ENCODE assay signal across 1 cellular context in the genomic region with DNA sequence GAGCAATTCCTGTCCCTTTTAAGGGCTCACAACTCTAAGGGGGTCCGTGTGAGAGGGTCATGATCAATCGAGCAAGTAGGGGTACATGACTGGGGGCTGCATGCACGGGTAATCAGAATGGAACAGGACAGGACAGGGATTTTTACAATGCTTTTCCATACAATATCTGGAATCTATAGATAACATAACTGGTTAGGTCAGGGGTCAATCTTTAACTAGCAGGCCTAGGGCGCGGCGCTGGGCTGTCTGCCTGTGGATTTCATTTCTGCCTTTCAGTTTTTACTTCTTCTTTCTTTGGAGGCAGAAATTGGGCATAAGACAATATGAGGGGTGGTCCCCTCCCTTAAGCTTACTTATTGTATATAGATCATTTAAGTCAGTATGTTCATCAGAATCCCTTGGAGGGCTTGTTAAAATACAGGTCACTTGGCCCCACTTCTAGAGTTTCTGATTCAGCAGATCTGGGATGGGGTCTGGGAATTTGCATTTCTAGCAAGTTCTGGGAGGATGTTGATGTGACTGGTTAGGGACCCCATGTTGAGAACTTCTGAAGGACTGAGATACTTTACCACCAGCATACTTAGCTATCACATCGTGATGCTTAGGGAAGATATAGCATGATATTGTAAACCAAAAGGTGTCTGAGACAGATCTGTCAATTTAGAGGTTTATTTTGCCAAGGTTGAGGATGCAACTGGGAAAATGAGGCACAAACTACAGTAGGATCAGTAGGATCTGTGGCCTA.
TF ChIP-seq lines count a peak whose summit lies in the region.

No MANE protein-coding gene starts in this region.

TF ChIP-seq in GM23338, 12 proteins besides CTCF, POLR2A, EP300 and RAD21 (continued from another document):
- TF ChIP-seq, protein P1, sequence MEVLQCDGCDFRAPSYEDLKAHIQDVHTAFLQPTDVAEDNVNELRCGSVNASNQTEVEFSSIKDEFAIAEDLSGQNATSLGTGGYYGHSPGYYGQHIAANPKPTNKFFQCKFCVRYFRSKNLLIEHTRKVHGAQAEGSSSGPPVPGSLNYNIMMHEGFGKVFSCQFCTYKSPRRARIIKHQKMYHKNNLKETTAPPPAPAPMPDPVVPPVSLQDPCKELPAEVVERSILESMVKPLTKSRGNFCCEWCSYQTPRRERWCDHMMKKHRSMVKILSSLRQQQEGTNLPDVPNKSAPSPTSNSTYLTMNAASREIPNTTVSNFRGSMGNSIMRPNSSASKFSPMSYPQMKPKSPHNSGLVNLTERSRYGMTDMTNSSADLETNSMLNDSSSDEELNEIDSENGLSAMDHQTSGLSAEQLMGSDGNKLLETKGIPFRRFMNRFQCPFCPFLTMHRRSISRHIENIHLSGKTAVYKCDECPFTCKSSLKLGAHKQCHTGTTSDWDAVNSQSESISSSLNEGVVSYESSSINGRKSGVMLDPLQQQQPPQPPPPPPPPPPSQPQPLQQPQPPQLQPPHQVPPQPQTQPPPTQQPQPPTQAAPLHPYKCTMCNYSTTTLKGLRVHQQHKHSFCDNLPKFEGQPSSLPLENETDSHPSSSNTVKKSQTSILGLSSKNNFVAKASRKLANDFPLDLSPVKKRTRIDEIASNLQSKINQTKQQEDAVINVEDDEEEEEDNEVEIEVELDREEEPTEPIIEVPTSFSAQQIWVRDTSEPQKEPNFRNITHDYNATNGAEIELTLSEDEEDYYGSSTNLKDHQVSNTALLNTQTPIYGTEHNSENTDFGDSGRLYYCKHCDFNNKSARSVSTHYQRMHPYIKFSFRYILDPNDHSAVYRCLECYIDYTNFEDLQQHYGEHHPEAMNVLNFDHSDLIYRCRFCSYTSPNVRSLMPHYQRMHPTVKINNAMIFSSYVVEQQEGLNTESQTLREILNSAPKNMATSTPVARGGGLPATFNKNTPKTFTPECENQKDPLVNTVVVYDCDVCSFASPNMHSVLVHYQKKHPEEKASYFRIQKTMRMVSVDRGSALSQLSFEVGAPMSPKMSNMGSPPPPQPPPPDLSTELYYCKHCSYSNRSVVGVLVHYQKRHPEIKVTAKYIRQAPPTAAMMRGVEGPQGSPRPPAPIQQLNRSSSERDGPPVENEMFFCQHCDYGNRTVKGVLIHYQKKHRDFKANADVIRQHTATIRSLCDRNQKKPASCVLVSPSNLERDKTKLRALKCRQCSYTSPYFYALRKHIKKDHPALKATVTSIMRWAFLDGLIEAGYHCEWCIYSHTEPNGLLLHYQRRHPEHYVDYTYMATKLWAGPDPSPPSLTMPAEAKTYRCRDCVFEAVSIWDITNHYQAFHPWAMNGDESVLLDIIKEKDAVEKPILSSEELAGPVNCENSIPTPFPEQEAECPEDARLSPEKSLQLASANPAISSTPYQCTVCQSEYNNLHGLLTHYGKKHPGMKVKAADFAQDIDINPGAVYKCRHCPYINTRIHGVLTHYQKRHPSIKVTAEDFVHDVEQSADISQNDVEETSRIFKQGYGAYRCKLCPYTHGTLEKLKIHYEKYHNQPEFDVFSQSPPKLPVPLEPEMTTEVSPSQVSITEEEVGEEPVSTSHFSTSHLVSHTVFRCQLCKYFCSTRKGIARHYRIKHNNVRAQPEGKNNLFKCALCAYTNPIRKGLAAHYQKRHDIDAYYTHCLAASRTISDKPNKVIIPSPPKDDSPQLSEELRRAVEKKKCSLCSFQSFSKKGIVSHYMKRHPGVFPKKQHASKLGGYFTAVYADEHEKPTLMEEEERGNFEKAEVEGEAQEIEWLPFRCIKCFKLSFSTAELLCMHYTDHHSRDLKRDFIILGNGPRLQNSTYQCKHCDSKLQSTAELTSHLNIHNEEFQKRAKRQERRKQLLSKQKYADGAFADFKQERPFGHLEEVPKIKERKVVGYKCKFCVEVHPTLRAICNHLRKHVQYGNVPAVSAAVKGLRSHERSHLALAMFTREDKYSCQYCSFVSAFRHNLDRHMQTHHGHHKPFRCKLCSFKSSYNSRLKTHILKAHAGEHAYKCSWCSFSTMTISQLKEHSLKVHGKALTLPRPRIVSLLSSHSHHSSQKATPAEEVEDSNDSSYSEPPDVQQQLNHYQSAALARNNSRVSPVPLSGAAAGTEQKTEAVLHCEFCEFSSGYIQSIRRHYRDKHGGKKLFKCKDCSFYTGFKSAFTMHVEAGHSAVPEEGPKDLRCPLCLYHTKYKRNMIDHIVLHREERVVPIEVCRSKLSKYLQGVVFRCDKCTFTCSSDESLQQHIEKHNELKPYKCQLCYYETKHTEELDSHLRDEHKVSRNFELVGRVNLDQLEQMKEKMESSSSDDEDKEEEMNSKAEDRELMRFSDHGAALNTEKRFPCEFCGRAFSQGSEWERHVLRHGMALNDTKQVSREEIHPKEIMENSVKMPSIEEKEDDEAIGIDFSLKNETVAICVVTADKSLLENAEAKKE (CRISPR knock-in tag; IDR thresholded peaks at IDR 0.05): no peak
- no peak for TF ChIP-seq ZNF114 (CRISPR knock-in tag; IDR thresholded peaks at IDR 0.05)
- TF ChIP-seq EZH2phosphoT487 (IDR thresholded peaks at IDR 0.05; ENCODE audit: unreplicated experiment): no peak
- TF ChIP-seq POLR2AphosphoS5 (IDR thresholded peaks at IDR 0.05; ENCODE audit: low read depth): no peak
